In genomic region chr5:151675225-151675955, GRCh38 we compare ENCODE assay signal across 9 cellular contexts. TPM values are rescaled to one million over a fixed set of nuclear protein-coding genes. Genes with fewer than 3 reads are reported as not detected.
DNase-seq lines count a peak whose midpoint lies in the region; ATAC-seq and TF ChIP-seq lines count a peak whose summit lies in the region.
"Had no signal": no experiment of that assay in that cellular context is flagged by ENCODE, and none has a peak within 500 bp of the region (broad histone marks: within the 10 kb centered on the region; RNA-seq: fewer than 3 reads in every experiment).

No MANE protein-coding gene starts in this region.

- no peaks in the 10 kb centered on the region for H3K36me3 ChIP-seq in Peyer's patch

- H3K4me3 ChIP-seq in Peyer's patch (no peak overlapping the region), skin epidermis (no peak overlapping the region)

- TF ChIP-seq POLR2A in Peyer's patch (IDR thresholded peaks at IDR 0.05): no peak

- H3K27me3 ChIP-seq in Peyer's patch: no peaks in the 10 kb centered on the region

- TF ChIP-seq CTCF in Peyer's patch (IDR thresholded peaks at IDR 0.05): no peak

- peaks cover 0 to 44% (median 1%) of the 10 kb centered on the region in 4 donors for H3K4me1 ChIP-seq in Peyer's patch

- ATAC-seq in GM21360 (IDR thresholded peaks at IDR 0.05; ENCODE audit: unreplicated experiment): peak; percentile 47
- no peak for ATAC-seq in HG02763 (IDR thresholded peaks at IDR 0.05; ENCODE audit: unreplicated experiment)
- ATAC-seq in GM19455 (IDR thresholded peaks at IDR 0.05; ENCODE audit: unreplicated experiment): no peak

- DNase-seq in Peyer's patch: no peak
- DNase-seq in foreskin melanocyte: peak; percentile 91
- no peak for DNase-seq in NCI-H2107 treated with DMSO at 0.1 percent for 48 hours (lab: John Stamatoyannopoulos, UW; ENCODE audit: unreplicated experiment)
- no peak for DNase-seq in HT-29 (ENCODE audit: low spot score)
- DNase-seq: NK-92 treated with Interleukin-12 subunit alpha and Interleukin-12 subunit beta, amount 100 ng/mL, for 24 hours had no signal

- H3K27ac ChIP-seq in Peyer's patch (peak overlapping the region; percentile 27 to 78 (median 54)), skin epidermis (peak overlapping the region in 20 of 21 experiments; percentile 13 to 96 (median 72))

- H3K9me3 ChIP-seq in Peyer's patch: no peaks in the 10 kb centered on the region

RNA-seq across cellular contexts. Expression of gene SPARC, which starts 11.3 kb away (rescaled TPM):
- total RNA-seq in Peyer's patch: 100 to 1,000 TPM in 1 of 4 donors, 10 to 100 TPM in 3; 47.6 to 177 (median 68.6) TPM
- total RNA-seq in HT-29 (2014; rRNA removed; shearing (Covaris generic)): not detected in 2 replicates

Comparison
In these comparisons a context has a peak if more than half of its experiments do, and no peak if none do; other contexts are left out.
1. RNA of gene SPARC, which starts 11.3 kb away (total RNA-seq): 47.6 to 177 TPM in Peyer's patch; not detected in HT-29; every median in the first group is over 10 times any median in the second.